ENCODE assay signal across 22 cellular contexts in genomic region chr10:94878649-94879048, GRCh38. TPM values are rescaled to one million over a fixed set of nuclear protein-coding genes. Genes with fewer than 3 reads are reported as not detected.
A peak's percentile ranks its signal among the peaks of the same experiment; 100 is the strongest.
DNase-seq lines count a peak whose midpoint lies in the region; ATAC-seq and TF ChIP-seq lines count a peak whose summit lies in the region.
"Had no signal": no experiment of that assay in that cellular context is flagged by ENCODE, and none has a peak within 500 bp of the region (broad histone marks: within the 10 kb centered on the region; RNA-seq: fewer than 3 reads in every experiment).

No MANE protein-coding gene starts in this region.

- H3K4me3 ChIP-seq in epithelial cell of proximal tubule (ENCODE audit: low read depth, low read length), result no peak overlapping the region
- no peak overlapping the region for H3K4me3 ChIP-seq in breast epithelium
- H3K4me3 ChIP-seq in PC-9, result no peak overlapping the region
- H3K4me3 ChIP-seq: K562 had no signal

- intact Hi-C loops in breast epithelium (cut with DNase I; ENCODE audit: low total_unique reads), result no loop called here
- intact Hi-C loops in PC-9 (cut with micrococcal nuclease; ENCODE audit: unreplicated experiment), result no loop called here

- in situ Hi-C loops in Caki2 (cut with HindIII; ENCODE audit: low pct_unique_long_range_greater_than_20kb, low sequenced_read_pairs), result no loop called here

- H4K20me1 ChIP-seq in PC-9 (ENCODE audit: insufficient read depth), result no peaks in the 10 kb centered on the region

- H3K4me2 ChIP-seq in PC-9, result no peak overlapping the region

- H3F3A ChIP-seq in PC-9 (ENCODE audit: insufficient read depth, low read depth), result no peaks in the 10 kb centered on the region

- H3K36me3 Mint-ChIP-seq in activated naive CD8-positive, alpha-beta T cell treated with anti-CD3 and anti-CD28 coated beads, Interleukin-2, amount 50 U/mL, for 24 hours (ENCODE audit: low read depth), result no peaks in the 10 kb centered on the region

- H3K27me3 ChIP-seq in breast epithelium (no peaks in the 10 kb centered on the region), PC-9 (ENCODE audit: insufficient read depth, low read depth) (no peaks in the 10 kb centered on the region)

- peaks cover 9% of the 10 kb centered on the region for H3K9me3 Mint-ChIP-seq in activated naive CD8-positive, alpha-beta T cell treated with anti-CD3 and anti-CD28 coated beads, Interleukin-2, amount 50 U/mL, for 24 hours

- DNase-seq in Caki2 (ENCODE audit: low read depth), result peak; percentile 36
- peak; percentile 72 for DNase-seq in epithelial cell of proximal tubule (ENCODE audit: low read depth)
- DNase-seq in breast epithelium (ENCODE audit: low spot score in 2 of 2), result no peak
- no peak for DNase-seq in PC-9
- DNase-seq in activated naive CD8-positive, alpha-beta T cell treated with anti-CD3 and anti-CD28 coated beads, Interleukin-2, amount 50 U/mL, for 24 hours, result no peak
- DNase-seq: 8988T; ACHN; C1 segment of cervical spinal cord; CD4-positive, alpha-beta T cell; DMS153; DMS79 treated with DMSO at 0.1 percent for 48 hours; EL; HCEC 1CT; HFFc6; Karpas-422 had no signal

- BruUV-seq in PC-9 (replicated peaks; lab: Mats Ljungman, UMichigan), result no TSS peak

- H2AFZ ChIP-seq in PC-9, result no peak overlapping the region

- H3K36me3 ChIP-seq in breast epithelium (no peaks in the 10 kb centered on the region), PC-9 (ENCODE audit: low read depth) (no peaks in the 10 kb centered on the region)

- CTCF ChIA-PET in PC-9 (lab: Charles Lee), result no interaction called here

- no peaks in the 10 kb centered on the region for H3K79me2 ChIP-seq in PC-9 (ENCODE audit: low read depth)

- H3K9me3 ChIP-seq in breast epithelium, result no peaks in the 10 kb centered on the region
- H3K9me3 ChIP-seq in PC-9 (ENCODE audit: insufficient read depth, low read depth), result no peaks in the 10 kb centered on the region

- TF ChIP-seq CTCF in epithelial cell of proximal tubule (conservative IDR thresholded peaks at IDR 0.05; ENCODE audit: low read depth, low read length) (no peak), breast epithelium (IDR thresholded peaks at IDR 0.05) (no peak), PC-9 (conservative IDR thresholded peaks at IDR 0.05) (no peak)

- no peak for TF ChIP-seq POLR2A in breast epithelium (IDR thresholded peaks at IDR 0.05)

- H3K4me1 Mint-ChIP-seq in activated naive CD8-positive, alpha-beta T cell treated with anti-CD3 and anti-CD28 coated beads, Interleukin-2, amount 50 U/mL, for 24 hours, result no peaks in the 10 kb centered on the region
- H3K4me1 Mint-ChIP-seq: B cell had no signal

- H3K9me2 ChIP-seq in PC-9 (ENCODE audit: insufficient read depth), result no peaks in the 10 kb centered on the region

- H3K27me3 Mint-ChIP-seq in activated naive CD8-positive, alpha-beta T cell treated with anti-CD3 and anti-CD28 coated beads, Interleukin-2, amount 50 U/mL, for 24 hours, result no peaks in the 10 kb centered on the region
- H3K27me3 Mint-ChIP-seq: CD4-positive, alpha-beta T cell had no signal

- POLR2A ChIA-PET in PC-9 (lab: Charles Lee; ENCODE audit: unreplicated experiment), result no interaction called here

- ATAC-seq in GM18909 (IDR thresholded peaks at IDR 0.05; ENCODE audit: poor library complexity, unreplicated experiment) (peak; percentile 51), HG02943 (IDR thresholded peaks at IDR 0.05; ENCODE audit: low read depth, unreplicated experiment) (peak; percentile 28), HG02885 (IDR thresholded peaks at IDR 0.05; ENCODE audit: poor library complexity, unreplicated experiment) (no peak)
- ATAC-seq in activated naive CD8-positive, alpha-beta T cell treated with anti-CD3 and anti-CD28 coated beads, Interleukin-2, amount 50 U/mL, for 24 hours, result no peak
- ATAC-seq: K562 had no signal

- H3K4me3 Mint-ChIP-seq in activated naive CD8-positive, alpha-beta T cell treated with anti-CD3 and anti-CD28 coated beads, Interleukin-2, amount 50 U/mL, for 24 hours, result no peak overlapping the region
- H3K4me3 Mint-ChIP-seq: B cell; CD4-positive, alpha-beta T cell; HFFc6 had no signal

- H3K4me1 ChIP-seq in breast epithelium, result no peaks in the 10 kb centered on the region
- no peaks in the 10 kb centered on the region for H3K4me1 ChIP-seq in PC-9 (replicated peaks; ENCODE audit: insufficient read depth)

- H3K27ac ChIP-seq in breast epithelium (no peak overlapping the region), PC-9 (no peak overlapping the region)
- H3K27ac ChIP-seq: HL-60 had no signal

- no peak overlapping the region for H3K27ac Mint-ChIP-seq in activated naive CD8-positive, alpha-beta T cell treated with anti-CD3 and anti-CD28 coated beads, Interleukin-2, amount 50 U/mL, for 24 hours
- H3K27ac Mint-ChIP-seq: B cell; CD4-positive, alpha-beta T cell; HFFc6 had no signal

RNA-seq across cellular contexts. Expression of gene CYP2C9, which starts 59.8 kb away (rescaled TPM):
- total RNA-seq in Caki2 (2014; rRNA removed; shearing (Covaris generic); ENCODE audit: low replicate concordance), result not detected in 2 replicates
- total RNA-seq in epithelial cell of proximal tubule (1.0 TPM in 1 of 2 replicates, not detected in the other), breast epithelium (not detected), PC-9 (2021) (not detected in 2 replicates)
- total RNA-seq: B cell; CD4-positive, alpha-beta T cell; H4; HFFc6 had no signal

Comparison
In these comparisons a context has a peak if more than half of its experiments do, and no peak if none do; other contexts are left out.
1. DNase-seq: peak in Caki2 (single experiment) and epithelial cell of proximal tubule (single experiment); none in breast epithelium (0 of 2), PC-9 (0 of 2) and activated naive CD8-positive, alpha-beta T cell treated with anti-CD3 and anti-CD28 coated beads, Interleukin-2, amount 50 U/mL, for 24 hours (single experiment).
2. ATAC-seq: peak in GM18909 (single experiment) and HG02943 (single experiment); none in HG02885 (single experiment) and activated naive CD8-positive, alpha-beta T cell treated with anti-CD3 and anti-CD28 coated beads, Interleukin-2, amount 50 U/mL, for 24 hours (single experiment).